Comparison of ENCODE assay signal across 26 cellular contexts in genomic region chr9:127059030-127059429, GRCh38.
DNase-seq lines count a peak whose midpoint lies in the region; ATAC-seq and TF ChIP-seq lines count a peak whose summit lies in the region.
"Had no signal": no experiment of that assay in that cellular context is flagged by ENCODE, and none has a peak within 500 bp of the region (broad histone marks: within the 10 kb centered on the region; RNA-seq: fewer than 3 reads in every experiment).

No MANE protein-coding gene starts in this region.

- H3K4me3 ChIP-seq in SK-N-SH (ENCODE audit: low read depth in 2 of 2, low read length in 1 of 2) = no peak overlapping the region
- H3K4me3 ChIP-seq: breast epithelium, colonic mucosa, hepatocyte, SK-N-MC, uterus had no signal

- H4K20me1 ChIP-seq in SK-N-SH (ENCODE audit: insufficient read depth) = no peaks in the 10 kb centered on the region

- no peaks in the 10 kb centered on the region for H3K36me3 Mint-ChIP-seq in activated CD8-positive, alpha-beta memory T cell treated with anti-CD3 and anti-CD28 coated beads, Interleukin-2, amount 10 ng/mL, durations not matched to agents 7 days and 5 days
- H3K36me3 Mint-ChIP-seq in activated CD8-positive, alpha-beta T cell treated with anti-CD3 and anti-CD28 coated beads, Interleukin-2, amount 10 ng/mL, durations not matched to agents 7 days and 5 days (ENCODE audit: low read depth) = no peaks in the 10 kb centered on the region
- H3K36me3 Mint-ChIP-seq in osteocyte (ENCODE audit: unreplicated experiment) = peaks cover 3% of the 10 kb centered on the region
- H3K36me3 Mint-ChIP-seq: IgD-negative memory B cell had no signal

- H3F3A ChIP-seq in SK-N-SH (replicated peaks; ENCODE audit: insufficient read depth) = no peaks in the 10 kb centered on the region

- no peak for TF ChIP-seq RAD21 in SK-N-SH (IDR thresholded peaks at IDR 0.05; ENCODE audit: low read length)

- H3K27ac Mint-ChIP-seq in activated CD8-positive, alpha-beta memory T cell treated with anti-CD3 and anti-CD28 coated beads, Interleukin-2, amount 10 ng/mL, durations not matched to agents 7 days and 5 days = peak overlapping the region; percentile 13
- H3K27ac Mint-ChIP-seq in activated CD8-positive, alpha-beta T cell treated with anti-CD3 and anti-CD28 coated beads, Interleukin-2, amount 10 ng/mL, durations not matched to agents 7 days and 5 days = peak overlapping the region; percentile 31
- H3K27ac Mint-ChIP-seq in osteocyte (ENCODE audit: unreplicated experiment) = no peak overlapping the region
- H3K27ac Mint-ChIP-seq: activated T-helper 1 cell treated with anti-CD3 and anti-CD28 coated beads, Interleukin-12 subunit alpha, Interleukin-12 subunit beta, Interleukin-2, Interleukin-4 antibody, amounts not matched to agents 30 ng/mL and 10 ng/mL and 1 ng/mL, durations not matched to agents 14 hours and 24 hours and 36 hours; progenitor cell of endocrine pancreas had no signal

- ATAC-seq in activated CD8-positive, alpha-beta memory T cell treated with anti-CD3 and anti-CD28 coated beads, Interleukin-2, amount 10 ng/mL, durations not matched to agents 7 days and 5 days = peak; percentile 39
- ATAC-seq in activated CD8-positive, alpha-beta T cell treated with anti-CD3 and anti-CD28 coated beads, Interleukin-2, amount 10 ng/mL, durations not matched to agents 7 days and 5 days = no peak
- ATAC-seq: T-helper 17 cell had no signal

- no peak overlapping the region for H3K9ac ChIP-seq in SK-N-SH

- no peak for TF ChIP-seq EP300 in SK-N-SH (IDR thresholded peaks at IDR 0.05; ENCODE audit: borderline replicate concordance in 1 of 2, low read depth in 1 of 2, low read length in 1 of 2)

- no peaks in the 10 kb centered on the region for H3K9me3 Mint-ChIP-seq in activated CD8-positive, alpha-beta memory T cell treated with anti-CD3 and anti-CD28 coated beads, Interleukin-2, amount 10 ng/mL, durations not matched to agents 7 days and 5 days (ENCODE audit: low read depth)
- no peaks in the 10 kb centered on the region for H3K9me3 Mint-ChIP-seq in activated CD8-positive, alpha-beta T cell treated with anti-CD3 and anti-CD28 coated beads, Interleukin-2, amount 10 ng/mL, durations not matched to agents 7 days and 5 days (ENCODE audit: insufficient read depth)
- H3K9me3 Mint-ChIP-seq in osteocyte (ENCODE audit: unreplicated experiment) = no peaks in the 10 kb centered on the region
- H3K9me3 Mint-ChIP-seq: activated T-helper 1 cell treated with anti-CD3 and anti-CD28 coated beads, Interleukin-12 subunit alpha, Interleukin-12 subunit beta, Interleukin-2, Interleukin-4 antibody, amounts not matched to agents 30 ng/mL and 10 ng/mL and 1 ng/mL, durations not matched to agents 14 hours and 24 hours and 36 hours; CD4-positive, alpha-beta memory T cell; endodermal cell; IgD-negative memory B cell had no signal

- TF ChIP-seq CTCF in osteocyte (IDR thresholded peaks at IDR 0.05) = no peak
- no peak for TF ChIP-seq CTCF in SK-N-SH (IDR thresholded peaks at IDR 0.05)

- H3K79me2 ChIP-seq in SK-N-SH (ENCODE audit: insufficient read depth) = no peaks in the 10 kb centered on the region
- H3K79me2 ChIP-seq: hepatocyte had no signal

- DNase-seq in activated CD8-positive, alpha-beta memory T cell treated with anti-CD3 and anti-CD28 coated beads, Interleukin-2, amount 10 ng/mL, durations not matched to agents 7 days and 5 days = peak; percentile 47
- DNase-seq in activated CD8-positive, alpha-beta memory T cell treated with anti-CD3 and anti-CD28 coated beads, Interleukin-2, amount 50 U/mL, for 48 hours = no peak
- DNase-seq in activated CD8-positive, alpha-beta T cell treated with anti-CD3 and anti-CD28 coated beads, Interleukin-2, amount 10 ng/mL, durations not matched to agents 7 days and 5 days = no peak
- peak; percentile 25 for DNase-seq in osteocyte (ENCODE audit: extremely low spot score, unreplicated experiment)
- DNase-seq in effector CD4-positive, alpha-beta T cell = no peak
- DNase-seq in SK-N-SH = no peak
- no peak for DNase-seq in iPS-NIHi11 (ENCODE audit: low spot score)
- DNase-seq: activated naive CD4-positive, alpha-beta T cell treated with anti-CD3 and anti-CD28 coated beads, Interleukin-2, amount 50 U/mL, for 16 hours; CD4-positive, alpha-beta memory T cell; colonic mucosa; EL; endodermal cell; left cardiac atrium; mesenchymal stem cell; NCI-H1048; NCI-H1694; NCI-H446 treated with DMSO at 0.1 percent for 48 hours; T-helper 17 cell; uterus had no signal

- H3K9me2 ChIP-seq in SK-N-SH = no peaks in the 10 kb centered on the region

- peak overlapping the region; percentile 96 for H3K27ac ChIP-seq in temporal lobe (ENCODE audit: low read depth, low read length)
- H3K27ac ChIP-seq in SK-N-SH (ENCODE audit: low read depth in 2 of 2, low read length in 1 of 2) = no peak overlapping the region
- H3K27ac ChIP-seq: colonic mucosa, hepatocyte, SK-N-MC had no signal

- no peaks in the 10 kb centered on the region for H3K36me3 ChIP-seq in SK-N-SH (replicated peaks in 1 of 2; ENCODE audit: control insufficient read depth in 1 of 2, insufficient read depth in 2 of 2, low read length in 1 of 2)
- H3K36me3 ChIP-seq: breast epithelium, colonic mucosa, uterus had no signal

- no peak overlapping the region for H3K4me2 ChIP-seq in SK-N-SH
- H3K4me2 ChIP-seq: hepatocyte had no signal

- H3K4me3 Mint-ChIP-seq in activated CD8-positive, alpha-beta memory T cell treated with anti-CD3 and anti-CD28 coated beads, Interleukin-2, amount 10 ng/mL, durations not matched to agents 7 days and 5 days = no peak overlapping the region
- no peak overlapping the region for H3K4me3 Mint-ChIP-seq in activated CD8-positive, alpha-beta T cell treated with anti-CD3 and anti-CD28 coated beads, Interleukin-2, amount 10 ng/mL, durations not matched to agents 7 days and 5 days
- no peak overlapping the region for H3K4me3 Mint-ChIP-seq in osteocyte (ENCODE audit: unreplicated experiment)
- H3K4me3 Mint-ChIP-seq: activated T-helper 1 cell treated with anti-CD3 and anti-CD28 coated beads, Interleukin-12 subunit alpha, Interleukin-12 subunit beta, Interleukin-2, Interleukin-4 antibody, amounts not matched to agents 30 ng/mL and 10 ng/mL and 1 ng/mL, durations not matched to agents 14 hours and 24 hours and 36 hours; CD4-positive, alpha-beta memory T cell; endodermal cell; T-helper 17 cell had no signal

- H3K4me1 ChIP-seq in SK-N-SH (ENCODE audit: control insufficient read depth in 1 of 2, insufficient read depth in 2 of 2, low read depth in 1 of 2, low read length in 1 of 2) = peaks cover 0 to 5% of the 10 kb centered on the region in 2 experiments; a peak in 1 of 4 replicates
- H3K4me1 ChIP-seq: colonic mucosa, uterus had no signal

- no peaks in the 10 kb centered on the region for H3K27me3 ChIP-seq in SK-N-SH (ENCODE audit: insufficient read depth)
- H3K27me3 ChIP-seq: breast epithelium, colonic mucosa, hepatocyte, uterus had no signal

- POLR2A ChIA-PET in activated CD8-positive, alpha-beta T cell treated with anti-CD3 and anti-CD28 coated beads, Interleukin-2, amount 10 ng/mL, durations not matched to agents 7 days and 5 days (lab: Charles Lee) = interaction anchor here (1.5 kb wide), 1 partner anchor 73 kb away, joined by 3 read pairs; no protein-coding TSS in a partner anchor
- POLR2A ChIA-PET in SK-N-SH (lab: Yijun Ruan, JAX) = no interaction called here

- no peak overlapping the region for H2AFZ ChIP-seq in SK-N-SH (ENCODE audit: low read depth)
- H2AFZ ChIP-seq: hepatocyte had no signal

- H3K27me3 Mint-ChIP-seq in activated CD8-positive, alpha-beta memory T cell treated with anti-CD3 and anti-CD28 coated beads, Interleukin-2, amount 10 ng/mL, durations not matched to agents 7 days and 5 days = no peaks in the 10 kb centered on the region
- no peaks in the 10 kb centered on the region for H3K27me3 Mint-ChIP-seq in activated CD8-positive, alpha-beta T cell treated with anti-CD3 and anti-CD28 coated beads, Interleukin-2, amount 10 ng/mL, durations not matched to agents 7 days and 5 days (ENCODE audit: low read depth)
- H3K27me3 Mint-ChIP-seq in osteocyte (ENCODE audit: unreplicated experiment) = no peaks in the 10 kb centered on the region
- H3K27me3 Mint-ChIP-seq: CD4-positive, alpha-beta memory T cell; IgD-negative memory B cell; progenitor cell of endocrine pancreas; T-helper 17 cell had no signal

- H3K9me3 ChIP-seq in SK-N-SH = no peaks in the 10 kb centered on the region
- H3K9me3 ChIP-seq: breast epithelium, colonic mucosa, uterus had no signal

- CTCF ChIA-PET in activated CD8-positive, alpha-beta memory T cell treated with anti-CD3 and anti-CD28 coated beads, Interleukin-2, amount 10 ng/mL, durations not matched to agents 7 days and 5 days (lab: Charles Lee) = no interaction called here
- CTCF ChIA-PET in activated CD8-positive, alpha-beta T cell treated with anti-CD3 and anti-CD28 coated beads, Interleukin-2, amount 10 ng/mL, durations not matched to agents 7 days and 5 days (lab: Charles Lee) = interaction anchor here (3.8 kb wide), 1 partner anchor 10 kb away, joined by 17 read pairs; no protein-coding TSS in a partner anchor
- CTCF ChIA-PET in SK-N-SH (lab: Yijun Ruan, JAX) = interaction anchor here (1.7 kb wide), 1 partner anchor 14 kb away, joined by 3 read pairs; no protein-coding TSS in a partner anchor

- WGBS in SK-N-SH (ENCODE audit: low lambda C conversion rate) = 100% methylated on average over 1 of the region's 2 CpGs

- H3K4me1 Mint-ChIP-seq in activated CD8-positive, alpha-beta memory T cell treated with anti-CD3 and anti-CD28 coated beads, Interleukin-2, amount 10 ng/mL, durations not matched to agents 7 days and 5 days = peaks cover 26% of the 10 kb centered on the region
- peaks cover 12% of the 10 kb centered on the region for H3K4me1 Mint-ChIP-seq in activated CD8-positive, alpha-beta T cell treated with anti-CD3 and anti-CD28 coated beads, Interleukin-2, amount 10 ng/mL, durations not matched to agents 7 days and 5 days (ENCODE audit: low read depth)
- peaks cover 2% of the 10 kb centered on the region for H3K4me1 Mint-ChIP-seq in osteocyte (ENCODE audit: unreplicated experiment)

Comparison
In these comparisons a context has a peak if more than half of its experiments do, and no peak if none do; other contexts are left out.
1. DNase-seq: peak in activated CD8-positive, alpha-beta memory T cell treated with anti-CD3 and anti-CD28 coated beads, Interleukin-2, amount 10 ng/mL, durations not matched to agents 7 days and 5 days (single experiment) and osteocyte (single experiment); none in activated CD8-positive, alpha-beta memory T cell treated with anti-CD3 and anti-CD28 coated beads, Interleukin-2, amount 50 U/mL, for 48 hours (single experiment), activated CD8-positive, alpha-beta T cell treated with anti-CD3 and anti-CD28 coated beads, Interleukin-2, amount 10 ng/mL, durations not matched to agents 7 days and 5 days (single experiment), effector CD4-positive, alpha-beta T cell (single experiment), SK-N-SH (single experiment) and iPS-NIHi11 (single experiment).